1 cellular context compared by ENCODE assay signal in genomic region chr2:101305492-101306123, GRCh38.
A peak's percentile ranks its signal among the peaks of the same experiment; 100 is the strongest.
TF ChIP-seq lines count a peak whose summit lies in the region.

No MANE protein-coding gene starts in this region.

TF ChIP-seq in HepG2, 621 proteins besides CTCF, POLR2A, EP300 and RAD21 (continued from another document):
- no peak for TF ChIP-seq PRDM15 (CRISPR knock-in tag; IDR thresholded peaks at IDR 0.05)
- no peak for TF ChIP-seq PCBP1 (IDR thresholded peaks at IDR 0.05; ENCODE audit: borderline replicate concordance, low read depth, low read length)
- no peak for TF ChIP-seq NFE2L1 (CRISPR knock-in tag; IDR thresholded peaks at IDR 0.05; ENCODE audit: borderline replicate concordance)
- no peak for TF ChIP-seq ZNF281 (CRISPR knock-in tag; IDR thresholded peaks at IDR 0.05; ENCODE audit: borderline replicate concordance)
- no peak for TF ChIP-seq GABPA (IDR thresholded peaks at IDR 0.05; ENCODE audit: low read depth, low read length)
- no peak for TF ChIP-seq GABPA (CRISPR knock-in tag; IDR thresholded peaks at IDR 0.05; ENCODE audit: low read depth)
- TF ChIP-seq FOSL2 (CRISPR knock-in tag; IDR thresholded peaks at IDR 0.05) = peak; percentile 60
- TF ChIP-seq KLF9 (CRISPR knock-in tag; IDR thresholded peaks at IDR 0.05; ENCODE audit: low read depth) = no peak
- TF ChIP-seq MBD4 (IDR thresholded peaks at IDR 0.05; ENCODE audit: borderline replicate concordance, low read length) = peak; percentile 56; the same call in 1 of the 2 replicates
- peak; percentile 72 for TF ChIP-seq HNRNPK (IDR thresholded peaks at IDR 0.05; ENCODE audit: low read depth, low read length, poor library complexity, severe bottlenecking)
- TF ChIP-seq ZFP36L1 (CRISPR knock-in tag; IDR thresholded peaks at IDR 0.05) = 0 out of 2 replicates have a peak, but pooled peaks have one; percentile 5
- TF ChIP-seq HNF4A (CRISPR knock-in tag; IDR thresholded peaks at IDR 0.05) = no peak
- TF ChIP-seq PCBP2 (optimal IDR thresholded peaks at IDR 0.05; ENCODE audit: low read depth, low read length, poor library complexity, severe bottlenecking) = peak; percentile 66
- no peak for TF ChIP-seq ZNF260 (CRISPR knock-in tag; IDR thresholded peaks at IDR 0.05; ENCODE audit: borderline replicate concordance, low read depth)
- TF ChIP-seq HNRNPUL1 (IDR thresholded peaks at IDR 0.05; ENCODE audit: low read depth, low read length) = no peak
- TF ChIP-seq MYPOP (CRISPR knock-in tag; IDR thresholded peaks at IDR 0.05) = 0 out of 2 replicates have a peak, but pooled peaks have one; percentile 19
- no peak for TF ChIP-seq DMTF1 (CRISPR knock-in tag; IDR thresholded peaks at IDR 0.05)
TF ChIP-seq in HepG2: peak in this region for 6.
